Comparison of ENCODE assay signal across 1 cellular context in genomic region chr5:65774346-65774745, GRCh38.
TF ChIP-seq lines count a peak whose summit lies in the region.

No MANE protein-coding gene starts in this region.

TF ChIP-seq in WTC11, 78 proteins besides CTCF, POLR2A, EP300 and RAD21 (continued from another document):
- no peak for TF ChIP-seq ZNF532 (CRISPR knock-in tag; IDR thresholded peaks at IDR 0.05; ENCODE audit: borderline replicate concordance)
- no peak for TF ChIP-seq HMGA2 (CRISPR knock-in tag; IDR thresholded peaks at IDR 0.05)
